Comparison of ENCODE assay signal across 29 cellular contexts in genomic region chr1:93283496-93283895, GRCh38.
"Had no signal": no experiment of that assay in that cellular context is flagged by ENCODE, and none has a peak within 500 bp of the region (broad histone marks: within the 10 kb centered on the region; RNA-seq: fewer than 3 reads in every experiment).

No MANE protein-coding gene starts in this region.

- H3K36me3 ChIP-seq: thoracic aorta, thyroid gland, transverse colon, upper lobe of right lung, uterus, vagina had no signal

- H3K4me1 ChIP-seq: stomach, suprapubic skin, testis, thyroid gland, tibial artery, tibial nerve, transverse colon, upper lobe of left lung, upper lobe of right lung, uterus, vagina had no signal

- ATAC-seq: stimulated activated effector memory CD8-positive, alpha-beta T cell treated with anti-CD3 and anti-CD28 coated beads, Interleukin-12 subunit alpha, Interleukin-12 subunit beta, amount 100 ng/mL, for 72 hours; stimulated activated memory B cell treated with anti-CD40 and anti-IgM and Interleukin-4, amounts not matched to agents 10 μg/mL and 1 μg/mL and 100 μg/mL, for 72 hours; stimulated activated naive B cell treated with anti-CD40 and anti-IgM and Interleukin-4, amounts not matched to agents 10 μg/mL and 1 μg/mL and 100 μg/mL, for 72 hours; stimulated activated naive CD8-positive, alpha-beta T cell treated with anti-CD3 and anti-CD28 coated beads, Interleukin-15, amount 100 ng/mL, for 72 hours; stimulated activated naive CD8-positive, alpha-beta T cell treated with anti-CD3 and anti-CD28 coated beads, Interleukin-15, Interleukin-2, amounts not matched to agents 100 U/mL and 50 U/mL, for 24 hours; upper lobe of right lung had no signal

- DNase-seq: stimulated activated CD4-positive, alpha-beta T cell treated with anti-CD3 and anti-CD28 coated beads, Interleukin-2, amount 100 ng/mL, for 48 hours; stimulated activated CD4-positive, alpha-beta T cell treated with anti-CD3 and anti-CD28 coated beads, Interleukin-4, amount 100 ng/mL, for 1 hour; stimulated activated CD4-positive, alpha-beta T cell treated with anti-CD3 and anti-CD28 coated beads, Interleukin-4, amount 100 ng/mL, for 24 hours; stimulated activated CD4-positive, alpha-beta T cell treated with anti-CD3 and anti-CD28 coated beads, Interleukin-4, amount 100 ng/mL, for 4 hours; stimulated activated CD8-positive, alpha-beta memory T cell treated with anti-CD3 and anti-CD28 coated beads, Interleukin-4, amount 100 ng/mL, for 48 hours; stimulated activated naive B cell treated with anti-CD40 and anti-IgM and Interleukin-4, amounts not matched to agents 10 μg/mL and 1 μg/mL and 100 μg/mL, for 72 hours; stimulated activated naive CD4-positive, alpha-beta T cell; stimulated activated naive CD4-positive, alpha-beta T cell treated with Interleukin-2 at 50 U/mL for 16 hours; stimulated activated naive CD8-positive, alpha-beta T cell treated with anti-CD3 and anti-CD28 coated beads, Interleukin-15, amount 100 ng/mL, for 72 hours; stimulated activated naive CD8-positive, alpha-beta T cell treated with anti-CD3 and anti-CD28 coated beads, Interleukin-15, Interleukin-2, amounts not matched to agents 100 U/mL and 50 U/mL, for 24 hours; stomach; substantia nigra; testis; thyroid gland; tibial artery; transverse colon; trophoblast cell; upper lobe of left lung; upper lobe of right lung; uterus had no signal

- H3K27ac ChIP-seq: stomach, suprapubic skin, testis, thoracic aorta, thyroid gland, tibial artery, tibial nerve, transverse colon, upper lobe of left lung, upper lobe of right lung, uterus, vagina had no signal

- H3K27ac Mint-ChIP-seq: stimulated activated effector memory CD8-positive, alpha-beta T cell treated with anti-CD3 and anti-CD28 coated beads, Interleukin-12 subunit alpha, Interleukin-12 subunit beta, amount 100 ng/mL, for 72 hours; stimulated activated memory B cell treated with anti-CD40 and anti-IgM and Interleukin-4, amounts not matched to agents 10 μg/mL and 1 μg/mL and 100 μg/mL, for 72 hours; stimulated activated naive B cell treated with anti-CD40 and anti-IgM and Interleukin-4, amounts not matched to agents 10 μg/mL and 1 μg/mL and 100 μg/mL, for 72 hours; stimulated activated naive CD8-positive, alpha-beta T cell treated with anti-CD3 and anti-CD28 coated beads, Interleukin-15, Interleukin-2, amounts not matched to agents 100 ng/mL and 50 ng/mL, for 24 hours; type B pancreatic cell had no signal

- H3K4me3 Mint-ChIP-seq: stimulated activated effector memory CD8-positive, alpha-beta T cell treated with anti-CD3 and anti-CD28 coated beads, Interleukin-12 subunit alpha, Interleukin-12 subunit beta, amount 100 ng/mL, for 72 hours; stimulated activated memory B cell treated with anti-CD40 and anti-IgM and Interleukin-4, amounts not matched to agents 10 μg/mL and 1 μg/mL and 100 μg/mL, for 72 hours; stimulated activated naive B cell treated with anti-CD40 and anti-IgM and Interleukin-4, amounts not matched to agents 10 μg/mL and 1 μg/mL and 100 μg/mL, for 72 hours; stimulated activated naive CD8-positive, alpha-beta T cell treated with anti-CD3 and anti-CD28 coated beads, Interleukin-15, amount 100 ng/mL, for 72 hours; stimulated activated naive CD8-positive, alpha-beta T cell treated with anti-CD3 and anti-CD28 coated beads, Interleukin-15, Interleukin-2, amounts not matched to agents 100 ng/mL and 50 ng/mL, for 24 hours; type B pancreatic cell had no signal

- FAIRE-seq: urothelium cell line had no signal

- H3K27me3 ChIP-seq: stomach, suprapubic skin, testis, thyroid gland, tibial artery, tibial nerve, transverse colon, upper lobe of left lung, upper lobe of right lung, uterus, vagina had no signal

- H3K27me3 Mint-ChIP-seq: stimulated activated memory B cell treated with anti-CD40 and anti-IgM and Interleukin-4, amounts not matched to agents 10 μg/mL and 1 μg/mL and 100 μg/mL, for 72 hours; stimulated activated naive B cell treated with anti-CD40 and anti-IgM and Interleukin-4, amounts not matched to agents 10 μg/mL and 1 μg/mL and 100 μg/mL, for 72 hours; stimulated activated naive CD8-positive, alpha-beta T cell treated with anti-CD3 and anti-CD28 coated beads, Interleukin-15, amount 100 ng/mL, for 72 hours; stimulated activated naive CD8-positive, alpha-beta T cell treated with anti-CD3 and anti-CD28 coated beads, Interleukin-15, Interleukin-2, amounts not matched to agents 100 ng/mL and 50 ng/mL, for 24 hours; type B pancreatic cell had no signal

- H3K4me1 Mint-ChIP-seq: stimulated activated effector memory CD8-positive, alpha-beta T cell treated with anti-CD3 and anti-CD28 coated beads, Interleukin-12 subunit alpha, Interleukin-12 subunit beta, amount 100 ng/mL, for 72 hours; stimulated activated memory B cell treated with anti-CD40 and anti-IgM and Interleukin-4, amounts not matched to agents 10 μg/mL and 1 μg/mL and 100 μg/mL, for 72 hours; stimulated activated naive B cell treated with anti-CD40 and anti-IgM and Interleukin-4, amounts not matched to agents 10 μg/mL and 1 μg/mL and 100 μg/mL, for 72 hours; stimulated activated naive CD8-positive, alpha-beta T cell treated with anti-CD3 and anti-CD28 coated beads, Interleukin-15, amount 100 ng/mL, for 72 hours had no signal

- H3K9me3 ChIP-seq: suprapubic skin, testis, thyroid gland, tibial artery, upper lobe of right lung, vagina had no signal

- H3K4me3 ChIP-seq: stomach, suprapubic skin, testis, thoracic aorta, thyroid gland, tibial artery, tibial nerve, transverse colon, upper lobe of left lung, upper lobe of right lung, uterus, vagina had no signal
